Comparison of ENCODE assay signal across 21 cellular contexts in genomic region chr4:11468901-11469300, GRCh38. TPM values are rescaled to one million over a fixed set of nuclear protein-coding genes. Genes with fewer than 3 reads are reported as not detected.
DNase-seq lines count a peak whose midpoint lies in the region; ATAC-seq and TF ChIP-seq lines count a peak whose summit lies in the region.
"Had no signal": no experiment of that assay in that cellular context is flagged by ENCODE, and none has a peak within 500 bp of the region (broad histone marks: within the 10 kb centered on the region; RNA-seq: fewer than 3 reads in every experiment).

No MANE protein-coding gene starts in this region.

- H3K27ac ChIP-seq in colonic mucosa: no peak overlapping the region
- no peak overlapping the region for H3K27ac ChIP-seq in lower lobe of right lung
- H3K27ac ChIP-seq in heart left ventricle: no peak overlapping the region
- H3K27ac ChIP-seq: SJCRH30, thoracic aorta had no signal

- H3K27me3 ChIP-seq in colonic mucosa (no peaks in the 10 kb centered on the region), lower lobe of right lung (ENCODE audit: low read depth) (no peaks in the 10 kb centered on the region), heart left ventricle (no peaks in the 10 kb centered on the region)
- H3K27me3 ChIP-seq: SJCRH30 had no signal

- H3K9ac ChIP-seq in colonic mucosa (ENCODE audit: low read depth in 2 of 2, low read length in 2 of 2): no peak overlapping the region

- WGBS in heart left ventricle, 4 donors: 85 to 99% (median 91%) methylated on average over 4 of the region's 4 CpGs

- H3K36me3 ChIP-seq in colonic mucosa (no peaks in the 10 kb centered on the region), lower lobe of right lung (no peaks in the 10 kb centered on the region), heart left ventricle (no peaks in the 10 kb centered on the region)
- H3K36me3 ChIP-seq: SJCRH30, thoracic aorta had no signal

- H3K4me1 ChIP-seq in colonic mucosa (no peaks in the 10 kb centered on the region), lower lobe of right lung (peaks cover 11% of the 10 kb centered on the region), heart left ventricle (peaks cover 0 to 28% (median 0%) of the 10 kb centered on the region in 12 donors)
- H3K4me1 ChIP-seq: SJCRH30 had no signal

- no peaks in the 10 kb centered on the region for H3K9me3 ChIP-seq in colonic mucosa
- no peaks in the 10 kb centered on the region for H3K9me3 ChIP-seq in lower lobe of right lung
- H3K9me3 ChIP-seq in heart left ventricle: no peaks in the 10 kb centered on the region
- H3K9me3 ChIP-seq: SJCRH30, thoracic aorta had no signal

- ATAC-seq in lower lobe of right lung: peak; percentile 37 to 65
- no peak for ATAC-seq in heart left ventricle
- ATAC-seq: PC-3; stimulated activated naive B cell treated with anti-CD40 and anti-IgM and Interleukin-4, amounts not matched to agents 10 μg/mL and 1 μg/mL and 100 μg/mL, for 72 hours had no signal

- DNase-seq in NCI-H510A treated with DMSO at 0.1 percent for 48 hours (lab: John Stamatoyannopoulos, UW) (peak; percentile 64), NCI-H510A (lab: John Stamatoyannopoulos, UW) (no peak), colonic mucosa (peak; percentile 34), lower lobe of right lung (no peak), heart left ventricle (no peak), NCI-H2081 treated with DMSO at 0.1 percent for 48 hours (lab: John Stamatoyannopoulos, UW) (no peak), AG08395 (ENCODE audit: low spot score) (no peak), T1000 (lab: John Stamatoyannopoulos, UW) (no peak)
- DNase-seq: activated naive CD8-positive, alpha-beta T cell treated with anti-CD3 and anti-CD28 coated beads, Interleukin-2, amount 10 ng/mL, durations not matched to agents 7 days and 5 days; HCEC 1CT; KBM-7; NCI-H1436 treated with DMSO at 0.1 percent for 48 hours; NCI-H2227 treated with DMSO at 0.1 percent for 48 hours; PC-3; SJCRH30; small intestine; stimulated activated CD4-positive, alpha-beta T cell treated with anti-CD3 and anti-CD28 coated beads, Interleukin-2, amount 100 ng/mL, for 24 hours; stimulated activated naive B cell treated with anti-CD40 and anti-IgM and Interleukin-4, amounts not matched to agents 10 μg/mL and 1 μg/mL and 100 μg/mL, for 72 hours had no signal

- intact Hi-C loops in colonic mucosa (cut with DNase I) (no loop called here), lower lobe of right lung (cut with DNase I) (no loop called here), heart left ventricle (cut with DNase I) (loop anchor here in 1 of 10 donors (5.0 kb wide), 1 partner anchor 112 kb away; no protein-coding TSS in a partner anchor)

- H3K4me3 ChIP-seq in colonic mucosa (no peak overlapping the region), lower lobe of right lung (no peak overlapping the region), heart left ventricle (no peak overlapping the region)
- H3K4me3 ChIP-seq: SJCRH30, thoracic aorta had no signal

- TF ChIP-seq POLR2A in heart left ventricle (IDR thresholded peaks at IDR 0.05): no peak

- TF ChIP-seq CTCF in colonic mucosa (IDR thresholded peaks at IDR 0.05) (no peak), lower lobe of right lung (IDR thresholded peaks at IDR 0.05) (no peak), heart left ventricle (IDR thresholded peaks at IDR 0.05) (no peak)

RNA-seq across cellular contexts. Expression of gene HS3ST1, which starts 40.2 kb away (rescaled TPM):
- total RNA-seq in colonic mucosa: 1 to 10 TPM; 6.6 to 7.6 TPM
- total RNA-seq in lower lobe of right lung: 3.8 TPM
- 1 to 10 TPM in 6 of 9 donors, under 1 TPM in 3; 0.33 to 2.5 (median 1.1) TPM for total RNA-seq in heart left ventricle
- 1 to 10 TPM in 1 of 2 donors, under 1 TPM in 1; 0.30 to 1.5 TPM for polyA plus RNA-seq in heart left ventricle
- total RNA-seq: A172, fibroblast of villous mesenchyme, SJCRH30 had no signal

Comparison
In these comparisons a context has a peak if more than half of its experiments do, and no peak if none do; other contexts are left out.
1. DNase-seq: peak in NCI-H510A treated with DMSO at 0.1 percent for 48 hours (single experiment) and colonic mucosa (single experiment); none in NCI-H510A (single experiment), lower lobe of right lung (single experiment), heart left ventricle (0 of 5), NCI-H2081 treated with DMSO at 0.1 percent for 48 hours (single experiment), AG08395 (single experiment) and T1000 (single experiment).
2. ATAC-seq: peak in lower lobe of right lung (2 of 2); none in heart left ventricle (0 of 4).